1 cellular context compared by ENCODE assay signal in genomic region chr14:75126679-75127473, GRCh38.
TF ChIP-seq lines count a peak whose summit lies in the region.

Gene NEK9 (minus strand): TSS chr14:75127048. CDS start chr14:75126921, 127 bp downstream.

TF ChIP-seq in GM12878, 131 proteins besides CTCF, POLR2A, EP300 and RAD21 (continued from another document and continues in another):
- TF ChIP-seq, protein P1, sequence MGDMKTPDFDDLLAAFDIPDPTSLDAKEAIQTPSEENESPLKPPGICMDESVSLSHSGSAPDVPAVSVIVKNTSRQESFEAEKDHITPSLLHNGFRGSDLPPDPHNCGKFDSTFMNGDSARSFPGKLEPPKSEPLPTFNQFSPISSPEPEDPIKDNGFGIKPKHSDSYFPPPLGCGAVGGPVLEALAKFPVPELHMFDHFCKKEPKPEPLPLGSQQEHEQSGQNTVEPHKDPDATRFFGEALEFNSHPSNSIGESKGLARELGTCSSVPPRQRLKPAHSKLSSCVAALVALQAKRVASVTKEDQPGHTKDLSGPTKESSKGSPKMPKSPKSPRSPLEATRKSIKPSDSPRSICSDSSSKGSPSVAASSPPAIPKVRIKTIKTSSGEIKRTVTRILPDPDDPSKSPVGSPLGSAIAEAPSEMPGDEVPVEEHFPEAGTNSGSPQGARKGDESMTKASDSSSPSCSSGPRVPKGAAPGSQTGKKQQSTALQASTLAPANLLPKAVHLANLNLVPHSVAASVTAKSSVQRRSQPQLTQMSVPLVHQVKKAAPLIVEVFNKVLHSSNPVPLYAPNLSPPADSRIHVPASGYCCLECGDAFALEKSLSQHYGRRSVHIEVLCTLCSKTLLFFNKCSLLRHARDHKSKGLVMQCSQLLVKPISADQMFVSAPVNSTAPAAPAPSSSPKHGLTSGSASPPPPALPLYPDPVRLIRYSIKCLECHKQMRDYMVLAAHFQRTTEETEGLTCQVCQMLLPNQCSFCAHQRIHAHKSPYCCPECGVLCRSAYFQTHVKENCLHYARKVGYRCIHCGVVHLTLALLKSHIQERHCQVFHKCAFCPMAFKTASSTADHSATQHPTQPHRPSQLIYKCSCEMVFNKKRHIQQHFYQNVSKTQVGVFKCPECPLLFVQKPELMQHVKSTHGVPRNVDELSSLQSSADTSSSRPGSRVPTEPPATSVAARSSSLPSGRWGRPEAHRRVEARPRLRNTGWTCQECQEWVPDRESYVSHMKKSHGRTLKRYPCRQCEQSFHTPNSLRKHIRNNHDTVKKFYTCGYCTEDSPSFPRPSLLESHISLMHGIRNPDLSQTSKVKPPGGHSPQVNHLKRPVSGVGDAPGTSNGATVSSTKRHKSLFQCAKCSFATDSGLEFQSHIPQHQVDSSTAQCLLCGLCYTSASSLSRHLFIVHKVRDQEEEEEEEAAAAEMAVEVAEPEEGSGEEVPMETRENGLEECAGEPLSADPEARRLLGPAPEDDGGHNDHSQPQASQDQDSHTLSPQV (IDR thresholded peaks at IDR 0.05): no peak
- TF ChIP-seq BCLAF1 (IDR thresholded peaks at IDR 0.05): no peak
- TF ChIP-seq ZNF384 (IDR thresholded peaks at IDR 0.05; ENCODE audit: borderline replicate concordance, low read depth, low read length): no peak
- TF ChIP-seq SMC3 (IDR thresholded peaks at IDR 0.05; ENCODE audit: borderline replicate concordance, low read length): no peak
- no peak for TF ChIP-seq HDAC6 (IDR thresholded peaks at IDR 0.05; ENCODE audit: unreplicated experiment)
- 0 out of 2 replicates have a peak, but pooled peaks have one; percentile 15 for TF ChIP-seq RCOR1 (conservative IDR thresholded peaks at IDR 0.05; ENCODE audit: low read depth, low read length)
- TF ChIP-seq IRF4 (IDR thresholded peaks at IDR 0.05; ENCODE audit: low read depth, low read length): no peak; the same call in 1 of the 2 replicates
- no peak for TF ChIP-seq ZNF217 (IDR thresholded peaks at IDR 0.05)
- TF ChIP-seq KLF5 (IDR thresholded peaks at IDR 0.05; ENCODE audit: partially characterized antibody): no peak
- no peak for TF ChIP-seq BRCA1 (IDR thresholded peaks at IDR 0.05; ENCODE audit: low read depth, low read length)
- TF ChIP-seq CHD4 (IDR thresholded peaks at IDR 0.05): no peak
- no peak for TF ChIP-seq RBBP5 (conservative IDR thresholded peaks at IDR 0.05)
- TF ChIP-seq NFXL1 (IDR thresholded peaks at IDR 0.05; ENCODE audit: borderline replicate concordance): no peak
- no peak for TF ChIP-seq NFYA (IDR thresholded peaks at IDR 0.05; ENCODE audit: borderline replicate concordance, low read depth, low read length)
- TF ChIP-seq, protein P2, sequence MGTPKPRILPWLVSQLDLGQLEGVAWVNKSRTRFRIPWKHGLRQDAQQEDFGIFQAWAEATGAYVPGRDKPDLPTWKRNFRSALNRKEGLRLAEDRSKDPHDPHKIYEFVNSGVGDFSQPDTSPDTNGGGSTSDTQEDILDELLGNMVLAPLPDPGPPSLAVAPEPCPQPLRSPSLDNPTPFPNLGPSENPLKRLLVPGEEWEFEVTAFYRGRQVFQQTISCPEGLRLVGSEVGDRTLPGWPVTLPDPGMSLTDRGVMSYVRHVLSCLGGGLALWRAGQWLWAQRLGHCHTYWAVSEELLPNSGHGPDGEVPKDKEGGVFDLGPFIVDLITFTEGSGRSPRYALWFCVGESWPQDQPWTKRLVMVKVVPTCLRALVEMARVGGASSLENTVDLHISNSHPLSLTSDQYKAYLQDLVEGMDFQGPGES (IDR thresholded peaks at IDR 0.05): no peak
- TF ChIP-seq USF1 (IDR thresholded peaks at IDR 0.05; ENCODE audit: borderline replicate concordance, extremely low read length, insufficient read depth, low read depth, low read length): no peak
- TF ChIP-seq CBFB (IDR thresholded peaks at IDR 0.05; ENCODE audit: low read depth): peak; percentile 72
- no peak for TF ChIP-seq MYC (IDR thresholded peaks at IDR 0.05; ENCODE audit: insufficient read depth, insufficient read length, insufficient replicate concordance, low read length, severe bottlenecking)
- TF ChIP-seq SMAD1 (IDR thresholded peaks at IDR 0.05; ENCODE audit: low read depth, partially characterized antibody): no peak
- peak; percentile 82 for TF ChIP-seq PML (IDR thresholded peaks at IDR 0.05; ENCODE audit: low read length)
- no peak for TF ChIP-seq CEBPZ (IDR thresholded peaks at IDR 0.05; ENCODE audit: low read depth, low read length)
- TF ChIP-seq BCL3 (IDR thresholded peaks at IDR 0.05; ENCODE audit: borderline replicate concordance, insufficient read depth, low read depth, low read length, poor library complexity, severe bottlenecking): peak; percentile 26
- TF ChIP-seq BACH1 (IDR thresholded peaks at IDR 0.05; ENCODE audit: borderline replicate concordance): peak; percentile 71
- TF ChIP-seq NBN (IDR thresholded peaks at IDR 0.05): 0 out of 2 replicates have a peak, but pooled peaks have one; percentile 46
- no peak for TF ChIP-seq MEF2A (IDR thresholded peaks at IDR 0.05; ENCODE audit: insufficient read depth, low read depth, low read length)
- peak; percentile 78; the same call in 1 of the 2 replicates for TF ChIP-seq HDAC2 (IDR thresholded peaks at IDR 0.05)
- TF ChIP-seq SREBF1 (IDR thresholded peaks at IDR 0.05; ENCODE audit: low read length): peak; percentile 68
- TF ChIP-seq FOS (IDR thresholded peaks at IDR 0.05; ENCODE audit: borderline replicate concordance, extremely low read depth, insufficient read length): no peak
- peak; percentile 77; the same call in 1 of the 2 replicates for TF ChIP-seq RELB (IDR thresholded peaks at IDR 0.05; ENCODE audit: low read depth)
- TF ChIP-seq REST (IDR thresholded peaks at IDR 0.05; ENCODE audit: low read depth, low read length): no peak
- TF ChIP-seq E4F1 (IDR thresholded peaks at IDR 0.05; ENCODE audit: borderline replicate concordance, partially characterized antibody): peak; percentile 24
- TF ChIP-seq SMAD5 (IDR thresholded peaks at IDR 0.05; ENCODE audit: low read depth): peak; percentile 78; the same call in 1 of the 2 replicates
- no peak; the same call in 1 of the 2 replicates for TF ChIP-seq SMARCA5 (IDR thresholded peaks at IDR 0.05)
- no peak for TF ChIP-seq JUNB (IDR thresholded peaks at IDR 0.05)
- TF ChIP-seq RELA (IDR thresholded peaks at IDR 0.05; ENCODE audit: borderline replicate concordance, partially characterized antibody): no peak
- peak; percentile 25; the same call in 1 of the 2 replicates for TF ChIP-seq ATF7 (IDR thresholded peaks at IDR 0.05; ENCODE audit: low read depth)
- no peak for TF ChIP-seq RAD51 (IDR thresholded peaks at IDR 0.05)
- peak; percentile 69 for TF ChIP-seq HCFC1 (IDR thresholded peaks at IDR 0.05; ENCODE audit: low read length)
